ENCODE assay signal across 8 cellular contexts in genomic region chr12:8081228-8081920, GRCh38. TPM values are rescaled to one million over a fixed set of nuclear protein-coding genes. Genes with fewer than 3 reads are reported as not detected.
DNase-seq lines count a peak whose midpoint lies in the region; ATAC-seq, FAIRE-seq and TF ChIP-seq lines count a peak whose summit lies in the region.

No MANE protein-coding gene starts in this region.

- intact Hi-C loops in colonic mucosa (cut with DNase I): loop anchor here (5.0 kb wide), 1 partner anchor 44 kb away; no protein-coding TSS in a partner anchor

- peaks cover 6% of the 10 kb centered on the region for H3F3A ChIP-seq in SK-N-SH (replicated peaks; ENCODE audit: insufficient read depth)

- CTCF ChIA-PET in AG04450 (lab: Charles Lee): interaction anchor here (1.0 kb wide), 2 partner anchors 35 to 121 kb away, joined by 3 to 5 read pairs; no protein-coding TSS in a partner anchor
- CTCF ChIA-PET in SK-N-SH (lab: Yijun Ruan, JAX): interaction anchor here (0.6 to 5.5 kb wide), 3 partner anchors 29 to 156 kb away, joined by 3 to 89 read pairs (median 3); no protein-coding TSS in a partner anchor

- no peak for TF ChIP-seq RAD21 in SK-N-SH (IDR thresholded peaks at IDR 0.05; ENCODE audit: low read length)

- H4K5ac ChIP-seq in H9 (ENCODE audit: insufficient read length, low read depth, low read length): peak overlapping the region; percentile 73

- H3K27ac ChIP-seq in AG04450 (ENCODE audit: low read depth, low read length): peak overlapping the region; percentile 88
- H3K27ac ChIP-seq in H9 (ENCODE audit: insufficient read length, low read depth, low read length): peak overlapping the region; percentile 98
- peak overlapping the region; percentile 76 to 96 for H3K27ac ChIP-seq in SK-N-SH (ENCODE audit: low read depth in 2 of 2, low read length in 1 of 2)
- H3K27ac ChIP-seq in colonic mucosa: peak overlapping the region; percentile 96
- peak overlapping the region; percentile 90 for H3K27ac ChIP-seq in substantia nigra (ENCODE audit: low read depth, low read length, poor library complexity, severe bottlenecking)

- H2BK20ac ChIP-seq in H9 (ENCODE audit: low read depth, low read length, poor library complexity, severe bottlenecking): no peak overlapping the region

- peak overlapping the region; percentile 90 for H3K9ac ChIP-seq in H9 (ENCODE audit: extremely low read depth, insufficient read length, low read length)
- peak overlapping the region; percentile 76 for H3K9ac ChIP-seq in SK-N-SH
- H3K9ac ChIP-seq in colonic mucosa (ENCODE audit: low read depth in 2 of 2, low read length in 2 of 2): peak overlapping the region; percentile 37 to 93

- H3K27ac Mint-ChIP-seq in H9 (peak overlapping the region; percentile 40 to 98 (median 91)), memory B cell (peak overlapping the region; percentile 94)

- H4K8ac ChIP-seq in H9 (replicated peaks; ENCODE audit: insufficient read length, low read depth, low read length): no peak overlapping the region

- H3K4me1 Mint-ChIP-seq in H9: peaks cover 27 to 29% of the 10 kb centered on the region in 2 experiments
- H3K4me1 Mint-ChIP-seq in memory B cell: peaks cover 32% of the 10 kb centered on the region

- H2AFZ ChIP-seq in H9 (ENCODE audit: low read length) (peak overlapping the region; percentile 35), SK-N-SH (ENCODE audit: low read depth) (peak overlapping the region; percentile 84)

- no CpG with 5 or more reads among the region's 16 CpGs for WGBS in H9 (ENCODE audit: extremely low coverage, insufficient read length, low lambda C conversion rate)
- 3% methylated on average over 16 of the region's 16 CpGs for WGBS in SK-N-SH (ENCODE audit: low lambda C conversion rate)

- DNase-seq in AG04450 (ENCODE audit: low read depth, low spot score): no peak
- DNase-seq in H9: no peak
- DNase-seq in SK-N-SH: no peak
- peak; percentile 41 for DNase-seq in colonic mucosa
- DNase-seq in memory B cell (ENCODE audit: low spot score in 2 of 2): peak in 1 of 2 donors; percentile 5
- DNase-seq in substantia nigra (lab: John Stamatoyannopoulos, UW): peak in 13 of 49 donors; percentile 0 to 24 (median 9)
- DNase-seq in D721Med (ENCODE audit: insufficient read length, low spot score): no peak

- H3K4me2 ChIP-seq in H9 (ENCODE audit: insufficient read depth, insufficient read length, low read length) (peak overlapping the region; percentile 94), SK-N-SH (peak overlapping the region; percentile 75)

- H2BK12ac ChIP-seq in H9 (ENCODE audit: insufficient read length, low read depth, low read length): no peak overlapping the region

- H3K4ac ChIP-seq in H9 (ENCODE audit: low read depth, low read length): no peak overlapping the region

- H3T11ph ChIP-seq in H9 (ENCODE audit: low read length): no peak overlapping the region

- H2BK5ac ChIP-seq in H9 (ENCODE audit: insufficient read length, low read length): peak overlapping the region; percentile 79

- no peak overlapping the region for H2AK5ac ChIP-seq in H9 (ENCODE audit: insufficient read length, low read length)

- H3K9me3 Mint-ChIP-seq in H9 (no peaks in the 10 kb centered on the region), memory B cell (no peaks in the 10 kb centered on the region)

- H3K27me3 Mint-ChIP-seq in H9 (ENCODE audit: low read depth) (no peaks in the 10 kb centered on the region), memory B cell (no peaks in the 10 kb centered on the region)

- TF ChIP-seq CTCF in AG04450 (IDR thresholded peaks at IDR 0.05; ENCODE audit: low read depth, low read length) (no peak), H9 (conservative IDR thresholded peaks at IDR 0.05) (no peak), SK-N-SH (IDR thresholded peaks at IDR 0.05) (no peak), colonic mucosa (IDR thresholded peaks at IDR 0.05) (no peak), D721Med (IDR thresholded peaks at IDR 0.05; ENCODE audit: insufficient read depth, missing control alignments) (no peak)

- H2BK120ac ChIP-seq in H9 (ENCODE audit: low read depth, low read length, poor library complexity, severe bottlenecking): peak overlapping the region; percentile 3

- no peak for TF ChIP-seq EP300 in SK-N-SH (IDR thresholded peaks at IDR 0.05; ENCODE audit: borderline replicate concordance in 1 of 2, low read depth in 1 of 2, low read length in 1 of 2)

- H3K27me3 ChIP-seq in AG04450 (ENCODE audit: control insufficient read depth, insufficient read depth, low read length) (no peaks in the 10 kb centered on the region), H9 (ENCODE audit: insufficient read depth, low read length) (no peaks in the 10 kb centered on the region), SK-N-SH (ENCODE audit: insufficient read depth) (no peaks in the 10 kb centered on the region), colonic mucosa (no peaks in the 10 kb centered on the region)

- no peaks in the 10 kb centered on the region for H4K20me1 ChIP-seq in H9 (ENCODE audit: control insufficient read depth, insufficient read depth, insufficient read length)
- no peaks in the 10 kb centered on the region for H4K20me1 ChIP-seq in SK-N-SH (ENCODE audit: insufficient read depth)

- H3K36me3 Mint-ChIP-seq in H9 (ENCODE audit: insufficient read depth in 1 of 3, low read depth in 3 of 3) (peaks cover 0 to 2% (median 0%) of the 10 kb centered on the region in 3 experiments; a peak in 1 of 7 replicates), memory B cell (peaks cover 5% of the 10 kb centered on the region)

- H3K9me2 ChIP-seq in SK-N-SH: no peaks in the 10 kb centered on the region

- POLR2A ChIA-PET in AG04450 (lab: Yijun Ruan, JAX) (interaction anchor here (0.6 kb wide), 1 partner anchor 191 kb away, joined by 3 read pairs; no protein-coding TSS in a partner anchor), SK-N-SH (lab: Yijun Ruan, JAX) (no interaction called here)

- H2BK15ac ChIP-seq in H9 (ENCODE audit: low read depth, low read length): no peak overlapping the region

- no peak for ATAC-seq in memory B cell (ENCODE audit: low read depth)
- no peak for ATAC-seq in GM21825 (IDR thresholded peaks at IDR 0.05; ENCODE audit: unreplicated experiment)

- H3K4me1 ChIP-seq in H9 (ENCODE audit: insufficient read depth, low read length) (no peaks in the 10 kb centered on the region; the same call in 1 of the 2 replicates), SK-N-SH (ENCODE audit: control insufficient read depth in 1 of 2, insufficient read depth in 2 of 2, low read depth in 1 of 2, low read length in 1 of 2) (peaks cover 8 to 16% of the 10 kb centered on the region in 2 experiments; a peak in 3 of 4 replicates), colonic mucosa (peaks cover 6% of the 10 kb centered on the region)

- peaks cover 4% of the 10 kb centered on the region for H3K79me1 ChIP-seq in H9 (ENCODE audit: insufficient read depth, low read depth, low read length, poor library complexity, severe bottlenecking)

- H3K56ac ChIP-seq in H9 (ENCODE audit: insufficient read length, low read depth, low read length): peak overlapping the region; percentile 69

- H3K79me2 ChIP-seq in H9 (ENCODE audit: insufficient read depth, low read length): peaks cover 4% of the 10 kb centered on the region; the same call in 1 of the 2 replicates
- peaks cover 48% of the 10 kb centered on the region; the same call in 1 of the 2 replicates for H3K79me2 ChIP-seq in SK-N-SH (ENCODE audit: insufficient read depth)

- H3K23ac ChIP-seq in H9 (ENCODE audit: insufficient read length, low read depth, low read length): no peak overlapping the region

- H3K36me3 ChIP-seq in SK-N-SH (replicated peaks in 1 of 2; ENCODE audit: control insufficient read depth in 1 of 2, insufficient read depth in 2 of 2, low read length in 1 of 2) (no peaks in the 10 kb centered on the region), colonic mucosa (no peaks in the 10 kb centered on the region)

- no peak overlapping the region for H4K91ac ChIP-seq in H9 (ENCODE audit: insufficient read length, low read depth, low read length)

- H3K23me2 ChIP-seq in H9 (ENCODE audit: insufficient read length, low read depth, low read length, poor library complexity, severe bottlenecking): peaks cover 9% of the 10 kb centered on the region

- peak overlapping the region; percentile 84; the same call in 1 of the 2 replicates for H3K14ac ChIP-seq in H9 (ENCODE audit: insufficient read depth, low read length)

- peak overlapping the region; percentile 98 for H3K4me3 ChIP-seq in AG04450 (ENCODE audit: low read depth, low read length)
- H3K4me3 ChIP-seq in SK-N-SH (ENCODE audit: low read depth in 2 of 2, low read length in 1 of 2): peak overlapping the region; percentile 85 to 93
- H3K4me3 ChIP-seq in colonic mucosa: peak overlapping the region; percentile 60

- H3K4me3 Mint-ChIP-seq in H9 (peak overlapping the region; percentile 93 to 95), memory B cell (peak overlapping the region; percentile 94)

- FAIRE-seq in D721Med (lab: Jason Lieb, UNC): no peak

- H3K18ac ChIP-seq in H9 (ENCODE audit: insufficient read length, low read depth, low read length): peak overlapping the region; percentile 88

- no peaks in the 10 kb centered on the region for H3K9me3 ChIP-seq in AG04450 (ENCODE audit: control insufficient read depth, insufficient read depth, low read length)
- no peaks in the 10 kb centered on the region for H3K9me3 ChIP-seq in H9 (ENCODE audit: control insufficient read depth, low read depth, low read length)
- no peaks in the 10 kb centered on the region for H3K9me3 ChIP-seq in SK-N-SH
- no peaks in the 10 kb centered on the region for H3K9me3 ChIP-seq in colonic mucosa

RNA-seq across cellular contexts. Expression of gene NECAP1, which starts 0.7 kb away (rescaled TPM):
- polyA plus RNA-seq in AG04450 (2011; rRNA removed) (25.6 and 30.4 TPM in 2 replicates), SK-N-SH (2012; rRNA removed) (28.6 and 34.0 TPM in 2 replicates)
- polyA minus RNA-seq in AG04450 (2011; rRNA and poly(A)+ RNA removed): 42.9 TPM in 2 replicates
- total RNA-seq in H9 (2021) (23.9 and 27.2 TPM in 2 replicates), colonic mucosa (10 to 100 TPM; 43.7 to 46.1 TPM)
- polyA plus RNA-seq in SK-N-SH (2012; cell fraction: cytosol; rRNA removed): 24.0 and 25.7 TPM in 2 replicates
- polyA plus RNA-seq in SK-N-SH (2012; cell fraction: nucleus; rRNA removed): 23.6 and 32.0 TPM in 2 replicates

RNA-seq across cellular contexts. Expression of gene C3AR1, which starts 15.2 kb away (rescaled TPM):
- polyA plus RNA-seq in AG04450 (2011; rRNA removed) (0.52 and 0.71 TPM in 2 replicates), SK-N-SH (2012; rRNA removed) (1.4 and 1.6 TPM in 2 replicates)
- polyA minus RNA-seq in AG04450 (2011; rRNA and poly(A)+ RNA removed): 1.0 and 2.1 TPM in 2 replicates
- total RNA-seq in H9 (2021) (not detected in 2 replicates), colonic mucosa (1 to 10 TPM; 1.8 to 7.9 TPM)
- polyA plus RNA-seq in SK-N-SH (2012; cell fraction: cytosol; rRNA removed): 1.1 and 1.3 TPM in 2 replicates
- 0.58 and 0.61 TPM in 2 replicates for polyA plus RNA-seq in SK-N-SH (2012; cell fraction: nucleus; rRNA removed)

RNA-seq across cellular contexts. Expression of gene CLEC4A, which starts 42.0 kb away (rescaled TPM):
- 0.19 and 0.24 TPM in 2 replicates for polyA plus RNA-seq in AG04450 (2011; rRNA removed)
- 0.43 TPM in 1 of 2 replicates, not detected in the other for polyA minus RNA-seq in AG04450 (2011; rRNA and poly(A)+ RNA removed)
- 0.18 and 0.37 TPM in 2 replicates for total RNA-seq in H9 (2021)
- polyA plus RNA-seq in SK-N-SH (2012; rRNA removed): 0.44 and 0.67 TPM in 2 replicates
- polyA plus RNA-seq in SK-N-SH (2012; cell fraction: cytosol; rRNA removed): 0.07 and 0.21 TPM in 2 replicates
- 1.7 and 3.0 TPM in 2 replicates for polyA plus RNA-seq in SK-N-SH (2012; cell fraction: nucleus; rRNA removed)
- total RNA-seq in colonic mucosa: 1 to 10 TPM; 1.8 TPM

RNA-seq across cellular contexts. Expression of gene FOXJ2, which starts 48.9 kb away (rescaled TPM):
- polyA plus RNA-seq in AG04450 (2011; rRNA removed) (5.7 and 6.3 TPM in 2 replicates), SK-N-SH (2012; rRNA removed) (3.0 and 3.4 TPM in 2 replicates)
- 10.3 and 12.4 TPM in 2 replicates for polyA minus RNA-seq in AG04450 (2011; rRNA and poly(A)+ RNA removed)
- total RNA-seq in H9 (2021) (5.5 and 5.9 TPM in 2 replicates), colonic mucosa (10 to 100 TPM; 10.7 to 14.9 TPM)
- polyA plus RNA-seq in SK-N-SH (2012; cell fraction: cytosol; rRNA removed): 3.1 and 3.4 TPM in 2 replicates
- polyA plus RNA-seq in SK-N-SH (2012; cell fraction: nucleus; rRNA removed): 6.1 and 6.8 TPM in 2 replicates
